10 cellular contexts compared by ENCODE assay signal in the genomic region with DNA sequence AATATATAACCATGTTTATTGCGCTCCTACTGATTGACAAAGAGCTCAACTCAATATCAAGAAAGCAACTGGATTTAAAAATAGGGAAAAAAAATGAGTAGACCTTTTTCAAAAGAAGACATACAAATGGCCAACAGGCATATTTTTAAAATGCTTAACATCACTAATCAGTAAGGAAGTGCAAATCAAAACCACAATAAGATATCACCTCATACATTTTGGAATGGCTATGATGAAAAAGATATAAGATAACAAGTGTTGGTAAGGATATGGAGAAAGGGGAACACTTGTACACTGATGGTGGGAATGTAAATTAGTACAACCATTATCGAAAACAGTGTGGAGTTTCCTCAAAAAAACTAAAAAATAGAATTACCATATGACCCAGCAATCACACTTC.
"Had no signal": no experiment of that assay in that cellular context is flagged by ENCODE, and none has a peak within 500 bp of the region (broad histone marks: within the 10 kb centered on the region; RNA-seq: fewer than 3 reads in every experiment).

No MANE protein-coding gene starts in this region.

- H3K27ac ChIP-seq: KMS-11 had no signal

- H3K4me2 ChIP-seq: GM23338, KMS-11 had no signal

- H3K9me3 Mint-ChIP-seq: GM23338, H9, HFFc6 had no signal

- H3K4me3 ChIP-seq: GM23338 had no signal

- H3K9ac ChIP-seq: KMS-11 had no signal

- FAIRE-seq: H1, H54, HTR-8/SVneo had no signal

- ATAC-seq: GM23338 had no signal

- H3K4me3 Mint-ChIP-seq: GM23338, H9, HFFc6 had no signal

- H3K27ac Mint-ChIP-seq: GM23338, H9, HFFc6 had no signal

- H2AFZ ChIP-seq: GM23338 had no signal

- DNase-seq: H9, HCEC 1CT, HFFc6, IMR-90, KBM-7 had no signal
